2 cellular contexts compared by ENCODE assay signal in genomic region chr2:69114534-69114933, GRCh38.
TF ChIP-seq lines count a peak whose summit lies in the region.

No MANE protein-coding gene starts in this region.

TF ChIP-seq in GM23338, 12 proteins besides CTCF, POLR2A, EP300 and RAD21 (continued from another document):
- peak; percentile 17; the same call in 1 of the 2 replicates for TF ChIP-seq ZNF462 (CRISPR knock-in tag; IDR thresholded peaks at IDR 0.05)
TF ChIP-seq in GM23338: peak in this region for 1.

TF ChIP-seq in WTC11, 78 proteins besides CTCF, POLR2A, EP300 and RAD21 (continued from another document):
- no peak for TF ChIP-seq E2F4 (CRISPR knock-in tag; IDR thresholded peaks at IDR 0.05; ENCODE audit: borderline replicate concordance, low read depth)
- no peak for TF ChIP-seq MAX (CRISPR knock-in tag; IDR thresholded peaks at IDR 0.05)
- TF ChIP-seq RORB (CRISPR knock-in tag; IDR thresholded peaks at IDR 0.05), result no peak
- no peak for TF ChIP-seq USF1 (CRISPR knock-in tag; IDR thresholded peaks at IDR 0.05)
- no peak for TF ChIP-seq TEAD4 (CRISPR knock-in tag; IDR thresholded peaks at IDR 0.05)
- no peak for TF ChIP-seq E2F1 (CRISPR knock-in tag; IDR thresholded peaks at IDR 0.05)
- no peak for TF ChIP-seq SOX15 (CRISPR knock-in tag; IDR thresholded peaks at IDR 0.05)
- TF ChIP-seq NR3C1 (CRISPR knock-in tag; conservative IDR thresholded peaks at IDR 0.05; ENCODE audit: low read depth), result no peak
- TF ChIP-seq SP1 (CRISPR knock-in tag; conservative IDR thresholded peaks at IDR 0.05), result no peak
- no peak for TF ChIP-seq NR1H2 (CRISPR knock-in tag; IDR thresholded peaks at IDR 0.05)
TF ChIP-seq in WTC11: peak in this region for 0.
